In the genomic region with DNA sequence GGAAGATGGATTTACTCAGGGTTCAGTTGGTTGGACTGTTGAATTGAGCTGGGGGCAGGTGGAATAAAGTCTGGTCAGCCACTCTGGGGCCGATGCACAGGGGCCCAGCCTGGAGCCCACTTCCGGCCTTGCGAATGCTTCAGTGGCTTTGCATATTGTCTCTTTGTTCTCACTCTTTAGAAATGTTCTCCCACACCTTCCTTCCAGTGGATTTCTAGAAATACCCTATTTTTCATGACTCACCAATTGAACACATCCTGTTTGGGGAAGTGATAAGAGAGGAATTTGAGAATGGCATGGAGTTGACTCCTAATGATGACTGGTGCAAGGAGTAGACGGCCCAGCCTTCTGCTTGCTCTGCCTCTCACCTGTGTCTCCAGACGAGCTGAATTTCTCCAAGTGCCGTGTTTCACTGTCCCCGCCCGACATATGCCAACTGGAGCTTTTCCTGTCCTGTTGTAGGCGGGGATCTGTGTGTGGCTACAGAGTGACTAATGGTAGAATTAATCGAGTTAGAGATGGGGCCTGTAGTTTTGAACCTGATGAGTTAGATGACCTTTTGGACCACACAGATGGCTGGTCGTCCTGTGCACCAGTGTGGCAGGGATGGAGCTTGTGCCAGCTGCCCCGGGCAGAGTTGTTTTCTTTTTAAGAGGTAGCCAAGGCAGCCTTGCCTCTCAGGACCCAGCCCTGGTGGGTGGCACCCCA, we compare ENCODE assay signal across 8 cellular contexts. TPM values are rescaled to one million over a fixed set of nuclear protein-coding genes. Genes with fewer than 3 reads are reported as not detected.
A peak's percentile ranks its signal among the peaks of the same experiment; 100 is the strongest.
DNase-seq lines count a peak whose midpoint lies in the region; ATAC-seq, FAIRE-seq and TF ChIP-seq lines count a peak whose summit lies in the region.

No MANE protein-coding gene starts in this region.

- peaks cover 6% of the 10 kb centered on the region for H3K27me3 Mint-ChIP-seq in activated naive CD4-positive, alpha-beta T cell treated with anti-CD3 and anti-CD28 coated beads for 36 hours (ENCODE audit: low read depth)

- H3K9me3 Mint-ChIP-seq in activated naive CD4-positive, alpha-beta T cell treated with anti-CD3 and anti-CD28 coated beads for 36 hours: no peaks in the 10 kb centered on the region
- no peaks in the 10 kb centered on the region for H3K9me3 Mint-ChIP-seq in activated naive CD4-positive, alpha-beta T cell treated with anti-CD3 and anti-CD28 coated beads, Interleukin-2, amount 50 U/mL, for 72 hours

- H3K27ac Mint-ChIP-seq in activated naive CD4-positive, alpha-beta T cell treated with anti-CD3 and anti-CD28 coated beads for 36 hours: no peak overlapping the region
- no peak overlapping the region for H3K27ac Mint-ChIP-seq in activated naive CD4-positive, alpha-beta T cell treated with anti-CD3 and anti-CD28 coated beads, Interleukin-2, amount 50 U/mL, for 72 hours

- ATAC-seq in activated naive CD4-positive, alpha-beta T cell treated with anti-CD3 and anti-CD28 coated beads, Interleukin-2, amount 50 U/mL, for 72 hours: no peak

- H3K36me3 Mint-ChIP-seq in activated naive CD4-positive, alpha-beta T cell treated with anti-CD3 and anti-CD28 coated beads for 36 hours (ENCODE audit: low read depth): no peaks in the 10 kb centered on the region
- no peaks in the 10 kb centered on the region for H3K36me3 Mint-ChIP-seq in activated naive CD4-positive, alpha-beta T cell treated with anti-CD3 and anti-CD28 coated beads, Interleukin-2, amount 50 U/mL, for 72 hours

- H3K4me1 Mint-ChIP-seq in activated naive CD4-positive, alpha-beta T cell treated with anti-CD3 and anti-CD28 coated beads for 36 hours (ENCODE audit: low read depth): no peaks in the 10 kb centered on the region

- H3K27ac ChIP-seq in epithelial cell of prostate: peak overlapping the region; percentile 99

- no peak overlapping the region for H3K4me3 Mint-ChIP-seq in activated naive CD4-positive, alpha-beta T cell treated with anti-CD3 and anti-CD28 coated beads for 36 hours

- no peak for TF ChIP-seq POLR2A in erythroblast (IDR thresholded peaks at IDR 0.05; ENCODE audit: low read length)

- CTCF ChIA-PET in activated naive CD4-positive, alpha-beta T cell treated with anti-CD3 and anti-CD28 coated beads for 36 hours (lab: Charles Lee): no interaction called here

- DNase-seq in COLO829 (ENCODE audit: low spot score) (peak; percentile 82), RCC 7860 (ENCODE audit: low spot score) (peak; percentile 100), epithelial cell of prostate (ENCODE audit: low read depth, low spot score) (peak; percentile 82), occipital lobe (lab: John Stamatoyannopoulos, UW) (peak; percentile 35), erythroblast (lab: John Stamatoyannopoulos, UW) (no peak)
- DNase-seq in stimulated activated CD4-positive, alpha-beta T cell treated with anti-CD3 and anti-CD28 coated beads, Interleukin-4, amount 100 ng/mL, for 4 hours: no peak
- no peak for DNase-seq in activated naive CD4-positive, alpha-beta T cell treated with anti-CD3 and anti-CD28 coated beads for 36 hours
- DNase-seq in activated naive CD4-positive, alpha-beta T cell treated with anti-CD3 and anti-CD28 coated beads, Interleukin-2, amount 50 U/mL, for 72 hours (ENCODE audit: low spot score in 2 of 2): no peak

- intact Hi-C loops in activated naive CD4-positive, alpha-beta T cell treated with anti-CD3 and anti-CD28 coated beads for 36 hours (cut with micrococcal nuclease): no loop called here

- peak; percentile 88 for FAIRE-seq in RCC 7860 (lab: Jason Lieb, UNC)

RNA-seq across cellular contexts. Expression of gene ASAP2, which starts 28.2 kb away (rescaled TPM):
- 31.0 TPM for total RNA-seq in occipital lobe
- total RNA-seq in activated naive CD4-positive, alpha-beta T cell treated with anti-CD3 and anti-CD28 coated beads for 36 hours: under 1 TPM; 0.14 to 0.15 TPM
- 1 to 10 TPM in 1 of 2 donors, under 1 TPM in 1; 0.09 to 1.0 TPM for total RNA-seq in activated naive CD4-positive, alpha-beta T cell treated with anti-CD3 and anti-CD28 coated beads, Interleukin-2, amount 50 U/mL, for 72 hours

Comparison
In these comparisons a context has a peak if more than half of its experiments do, and no peak if none do; other contexts are left out.
1. DNase-seq: peak in COLO829 (single experiment), RCC 7860 (single experiment), epithelial cell of prostate (single experiment) and occipital lobe (single experiment); none in erythroblast (0 of 2), stimulated activated CD4-positive, alpha-beta T cell treated with anti-CD3 and anti-CD28 coated beads, Interleukin-4, amount 100 ng/mL, for 4 hours (0 of 2), activated naive CD4-positive, alpha-beta T cell treated with anti-CD3 and anti-CD28 coated beads for 36 hours (single experiment) and activated naive CD4-positive, alpha-beta T cell treated with anti-CD3 and anti-CD28 coated beads, Interleukin-2, amount 50 U/mL, for 72 hours (0 of 2).
2. RNA of gene ASAP2, which starts 28.2 kb away (total RNA-seq): 31.0 TPM in occipital lobe (single experiment); 0.09 to 1.0 TPM in activated naive CD4-positive, alpha-beta T cell treated with anti-CD3 and anti-CD28 coated beads, Interleukin-2, amount 50 U/mL, for 72 hours and 0.14 to 0.15 TPM in activated naive CD4-positive, alpha-beta T cell treated with anti-CD3 and anti-CD28 coated beads for 36 hours; every median in the first group is over 10 times any median in the second.